Comparison of ENCODE assay signal across 15 cellular contexts in the genomic region with DNA sequence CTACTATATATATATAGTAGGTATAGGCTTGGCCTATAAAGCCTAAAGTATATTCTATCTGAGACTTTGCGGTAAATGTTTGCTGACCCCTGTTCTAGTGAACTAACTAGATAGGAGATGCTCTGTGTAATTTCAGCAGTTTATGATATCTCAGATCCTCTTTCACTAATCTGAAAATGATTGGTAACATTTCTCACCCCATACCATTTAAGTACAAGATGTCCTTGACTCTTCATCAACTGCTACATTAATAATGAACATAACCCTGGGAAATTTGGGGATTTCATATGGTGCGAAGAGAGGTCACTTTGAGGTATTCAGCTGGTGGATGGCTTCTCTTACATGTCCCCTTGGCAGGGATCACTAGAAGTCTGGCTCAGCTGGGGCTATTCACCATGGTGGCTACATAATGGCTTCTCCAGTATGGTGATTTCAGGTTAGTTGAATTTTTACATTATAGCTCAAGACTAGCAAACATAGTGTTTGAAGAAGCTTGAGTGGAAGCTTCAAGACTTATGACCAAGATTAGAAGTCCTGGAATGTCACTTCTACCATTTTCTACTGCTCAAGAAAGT.
A peak's percentile ranks its signal among the peaks of the same experiment; 100 is the strongest.
DNase-seq lines count a peak whose midpoint lies in the region; ATAC-seq, FAIRE-seq and TF ChIP-seq lines count a peak whose summit lies in the region.
"Had no signal": no experiment of that assay in that cellular context is flagged by ENCODE, and none has a peak within 500 bp of the region (broad histone marks: within the 10 kb centered on the region; RNA-seq: fewer than 3 reads in every experiment).

No MANE protein-coding gene starts in this region.

- no peaks in the 10 kb centered on the region; the same call in 1 of the 2 replicates for H3K79me2 ChIP-seq in GM12878 (ENCODE audit: control insufficient read depth, insufficient read depth, low read length)

- WGBS in GM12878 (ENCODE audit: insufficient coverage, insufficient replicate concordance, low lambda C conversion rate, missing lambda C conversion rate), result 0% methylated on average over 2 of the region's 2 CpGs

- peak overlapping the region; percentile 1 for H2AFZ ChIP-seq in GM12878 (ENCODE audit: control insufficient read depth, low read depth, low read length)

- TF ChIP-seq EP300 in GM12878 (IDR thresholded peaks at IDR 0.05; ENCODE audit: borderline replicate concordance in 1 of 2, control insufficient read depth in 1 of 2, low read depth in 2 of 2, low read length in 2 of 2), result peak; percentile 85 to 94

- TF ChIP-seq CTCF in GM12878 (IDR thresholded peaks at IDR 0.05 in 2 of 3, conservative IDR thresholded peaks at IDR 0.05 in 1 of 3; ENCODE audit: control insufficient read depth in 2 of 3, extremely low read depth in 1 of 3, insufficient read depth in 1 of 3, low read depth in 3 of 3, low read length in 3 of 3), result no peak

- in situ Hi-C loops in GM12878 (cut with MboI), result no loop called here

- POLR2A ChIA-PET in GM12878 (lab: Charles Lee), result interaction anchor here (0.9 to 5.8 kb wide), 15 partner anchors 14 to 404 kb away, joined by 3 to 50 read pairs (median 8); a partner anchor contains a TSS

- peak overlapping the region; percentile 85 for H3K4me2 ChIP-seq in GM12878 (ENCODE audit: control insufficient read depth, insufficient read depth)
- H3K4me2 ChIP-seq: KMS-11 had no signal

- CTCF ChIA-PET in GM12878 (lab: Yijun Ruan, JAX), result interaction anchor here (0.8 to 5.5 kb wide), 13 partner anchors 14 to 131 kb away, joined by 3 to 40 read pairs (median 5); a partner anchor contains a TSS

- H3K4me1 ChIP-seq in GM12878 (ENCODE audit: control insufficient read depth, insufficient read depth, low read length), result peaks cover 26% of the 10 kb centered on the region

- H3K27me3 ChIP-seq in GM12878 (replicated peaks in 1 of 2; ENCODE audit: control insufficient read depth in 2 of 2, insufficient read depth in 2 of 2, low read length in 1 of 2), result no peaks in the 10 kb centered on the region

- H3K9ac ChIP-seq in GM12878 (ENCODE audit: control insufficient read depth, insufficient read depth, low read length), result peak overlapping the region; percentile 11; the same call in 1 of the 2 replicates
- H3K9ac ChIP-seq: KMS-11 had no signal

- SMC1A ChIA-PET in GM12878 (lab: Charles Lee; ENCODE audit: uncharacterized antibody, unreplicated experiment), result interaction anchor here (0.7 to 8.7 kb wide), 27 partner anchors 9 to 298 kb away, joined by 3 to 130 read pairs (median 8); a partner anchor contains a TSS

- no peak for FAIRE-seq in GM12878 (lab: Jason Lieb, UNC)

- H3K4me3 ChIP-seq in GM12878, result peak overlapping the region; percentile 2; the same call in 1 of the 2 replicates

- no peaks in the 10 kb centered on the region; the same call in 2 of the 3 replicates for H3K9me3 ChIP-seq in GM12878 (replicated peaks; ENCODE audit: control insufficient read depth, insufficient read depth, low read length)

- no peak for TF ChIP-seq RAD21 in GM12878 (IDR thresholded peaks at IDR 0.05; ENCODE audit: insufficient read depth, low read depth, low read length)

- H3K27ac ChIP-seq in GM12878 (ENCODE audit: control insufficient read depth, insufficient read depth), result peak overlapping the region; percentile 57
- H3K27ac ChIP-seq: KMS-11 had no signal

- no peak for TF ChIP-seq POLR2A in GM12878 (IDR thresholded peaks at IDR 0.05; ENCODE audit: low read depth, low read length)

- RAD21 ChIA-PET in GM12878 (lab: Charles Lee; ENCODE audit: unreplicated experiment), result interaction anchor here (0.7 to 2.8 kb wide), 23 partner anchors 14 to 138 kb away, joined by 3 to 52 read pairs (median 8); a partner anchor contains a TSS

- no peaks in the 10 kb centered on the region for H4K20me1 ChIP-seq in GM12878 (ENCODE audit: control insufficient read depth, insufficient read depth)

- no peaks in the 10 kb centered on the region for H3K36me3 ChIP-seq in GM12878 (ENCODE audit: control insufficient read depth in 2 of 2, insufficient read depth in 2 of 2, low read length in 1 of 2)

- intact Hi-C loops in GM12878 (cut with micrococcal nuclease; ENCODE audit: unreplicated experiment), result loop anchor here (1.0 kb wide), 1 partner anchor 85 kb away; no protein-coding TSS in a partner anchor

- ATAC-seq in GM18867 (IDR thresholded peaks at IDR 0.05; ENCODE audit: unreplicated experiment), result peak; percentile 53
- ATAC-seq in GM21576 (IDR thresholded peaks at IDR 0.05; ENCODE audit: unreplicated experiment), result peak; percentile 38
- ATAC-seq in HG03103 (IDR thresholded peaks at IDR 0.05; ENCODE audit: low read depth, unreplicated experiment), result peak; percentile 35
- peak; percentile 52 for ATAC-seq in GM12878
- no peak for ATAC-seq in HG03139 (IDR thresholded peaks at IDR 0.05; ENCODE audit: unreplicated experiment)

- peak; percentile 84 for DNase-seq in GM12878 (ENCODE audit: low read depth, low spot score)
- no peak for DNase-seq in D341Med (ENCODE audit: low spot score)
- no peak for DNase-seq in SIG-M5 (lab: John Stamatoyannopoulos, UW)
- DNase-seq in DMS79 (lab: John Stamatoyannopoulos, UW), result no peak
- DNase-seq: CD4-positive, CD25-positive, alpha-beta regulatory T cell; cerebellar nuclear complex; erythroblast; GDM1; H7; NCI-H2107 had no signal

- no TSS peak for BruUV-seq in GM12878 (replicated peaks; lab: Mats Ljungman, UMichigan)

TF ChIP-seq in GM12878, 131 proteins besides CTCF, POLR2A, EP300 and RAD21 (continues in another document):
- TF ChIP-seq PAX5 (IDR thresholded peaks at IDR 0.05; ENCODE audit: borderline replicate concordance, low read depth, low read length) (peak; percentile 55; the same call in 1 of the 2 replicates), CHD1 (IDR thresholded peaks at IDR 0.05; ENCODE audit: low read depth, low read length) (no peak), FOS (IDR thresholded peaks at IDR 0.05; ENCODE audit: borderline replicate concordance, extremely low read depth, insufficient read length) (no peak), IKZF1 (conservative IDR thresholded peaks at IDR 0.05) (peak; percentile 37), SPI1 (IDR thresholded peaks at IDR 0.05; ENCODE audit: borderline replicate concordance, insufficient read depth, low read depth, low read length) (peak; percentile 90), ZBED1 (IDR thresholded peaks at IDR 0.05; ENCODE audit: borderline replicate concordance) (0 out of 2 replicates have a peak, but pooled peaks have one; percentile 25), CREM (IDR thresholded peaks at IDR 0.05; ENCODE audit: low read depth) (peak; percentile 66), SIX5 (IDR thresholded peaks at IDR 0.05; ENCODE audit: low read depth, low read length, severe bottlenecking) (no peak)
- TF ChIP-seq, protein P1, sequence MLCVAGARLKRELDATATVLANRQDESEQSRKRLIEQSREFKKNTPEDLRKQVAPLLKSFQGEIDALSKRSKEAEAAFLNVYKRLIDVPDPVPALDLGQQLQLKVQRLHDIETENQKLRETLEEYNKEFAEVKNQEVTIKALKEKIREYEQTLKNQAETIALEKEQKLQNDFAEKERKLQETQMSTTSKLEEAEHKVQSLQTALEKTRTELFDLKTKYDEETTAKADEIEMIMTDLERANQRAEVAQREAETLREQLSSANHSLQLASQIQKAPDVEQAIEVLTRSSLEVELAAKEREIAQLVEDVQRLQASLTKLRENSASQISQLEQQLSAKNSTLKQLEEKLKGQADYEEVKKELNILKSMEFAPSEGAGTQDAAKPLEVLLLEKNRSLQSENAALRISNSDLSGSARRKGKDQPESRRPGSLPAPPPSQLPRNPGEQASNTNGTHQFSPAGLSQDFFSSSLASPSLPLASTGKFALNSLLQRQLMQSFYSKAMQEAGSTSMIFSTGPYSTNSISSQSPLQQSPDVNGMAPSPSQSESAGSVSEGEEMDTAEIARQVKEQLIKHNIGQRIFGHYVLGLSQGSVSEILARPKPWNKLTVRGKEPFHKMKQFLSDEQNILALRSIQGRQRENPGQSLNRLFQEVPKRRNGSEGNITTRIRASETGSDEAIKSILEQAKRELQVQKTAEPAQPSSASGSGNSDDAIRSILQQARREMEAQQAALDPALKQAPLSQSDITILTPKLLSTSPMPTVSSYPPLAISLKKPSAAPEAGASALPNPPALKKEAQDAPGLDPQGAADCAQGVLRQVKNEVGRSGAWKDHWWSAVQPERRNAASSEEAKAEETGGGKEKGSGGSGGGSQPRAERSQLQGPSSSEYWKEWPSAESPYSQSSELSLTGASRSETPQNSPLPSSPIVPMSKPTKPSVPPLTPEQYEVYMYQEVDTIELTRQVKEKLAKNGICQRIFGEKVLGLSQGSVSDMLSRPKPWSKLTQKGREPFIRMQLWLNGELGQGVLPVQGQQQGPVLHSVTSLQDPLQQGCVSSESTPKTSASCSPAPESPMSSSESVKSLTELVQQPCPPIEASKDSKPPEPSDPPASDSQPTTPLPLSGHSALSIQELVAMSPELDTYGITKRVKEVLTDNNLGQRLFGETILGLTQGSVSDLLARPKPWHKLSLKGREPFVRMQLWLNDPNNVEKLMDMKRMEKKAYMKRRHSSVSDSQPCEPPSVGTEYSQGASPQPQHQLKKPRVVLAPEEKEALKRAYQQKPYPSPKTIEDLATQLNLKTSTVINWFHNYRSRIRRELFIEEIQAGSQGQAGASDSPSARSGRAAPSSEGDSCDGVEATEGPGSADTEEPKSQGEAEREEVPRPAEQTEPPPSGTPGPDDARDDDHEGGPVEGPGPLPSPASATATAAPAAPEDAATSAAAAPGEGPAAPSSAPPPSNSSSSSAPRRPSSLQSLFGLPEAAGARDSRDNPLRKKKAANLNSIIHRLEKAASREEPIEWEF (IDR thresholded peaks at IDR 0.05; ENCODE audit: insufficient replicate concordance, low read depth, low read length), result peak; percentile 61
- TF ChIP-seq, protein P2, sequence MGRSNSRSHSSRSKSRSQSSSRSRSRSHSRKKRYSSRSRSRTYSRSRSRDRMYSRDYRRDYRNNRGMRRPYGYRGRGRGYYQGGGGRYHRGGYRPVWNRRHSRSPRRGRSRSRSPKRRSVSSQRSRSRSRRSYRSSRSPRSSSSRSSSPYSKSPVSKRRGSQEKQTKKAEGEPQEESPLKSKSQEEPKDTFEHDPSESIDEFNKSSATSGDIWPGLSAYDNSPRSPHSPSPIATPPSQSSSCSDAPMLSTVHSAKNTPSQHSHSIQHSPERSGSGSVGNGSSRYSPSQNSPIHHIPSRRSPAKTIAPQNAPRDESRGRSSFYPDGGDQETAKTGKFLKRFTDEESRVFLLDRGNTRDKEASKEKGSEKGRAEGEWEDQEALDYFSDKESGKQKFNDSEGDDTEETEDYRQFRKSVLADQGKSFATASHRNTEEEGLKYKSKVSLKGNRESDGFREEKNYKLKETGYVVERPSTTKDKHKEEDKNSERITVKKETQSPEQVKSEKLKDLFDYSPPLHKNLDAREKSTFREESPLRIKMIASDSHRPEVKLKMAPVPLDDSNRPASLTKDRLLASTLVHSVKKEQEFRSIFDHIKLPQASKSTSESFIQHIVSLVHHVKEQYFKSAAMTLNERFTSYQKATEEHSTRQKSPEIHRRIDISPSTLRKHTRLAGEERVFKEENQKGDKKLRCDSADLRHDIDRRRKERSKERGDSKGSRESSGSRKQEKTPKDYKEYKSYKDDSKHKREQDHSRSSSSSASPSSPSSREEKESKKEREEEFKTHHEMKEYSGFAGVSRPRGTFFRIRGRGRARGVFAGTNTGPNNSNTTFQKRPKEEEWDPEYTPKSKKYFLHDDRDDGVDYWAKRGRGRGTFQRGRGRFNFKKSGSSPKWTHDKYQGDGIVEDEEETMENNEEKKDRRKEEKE (IDR thresholded peaks at IDR 0.05), result no peak
